ENCODE assay signal across 19 cellular contexts in genomic region chr16:73095142-73095791, GRCh38. TPM values are rescaled to one million over a fixed set of nuclear protein-coding genes. Genes with fewer than 3 reads are reported as not detected.
A peak's percentile ranks its signal among the peaks of the same experiment; 100 is the strongest.
DNase-seq lines count a peak whose midpoint lies in the region; ATAC-seq and TF ChIP-seq lines count a peak whose summit lies in the region.
"Had no signal": no experiment of that assay in that cellular context is flagged by ENCODE, and none has a peak within 500 bp of the region (broad histone marks: within the 10 kb centered on the region; RNA-seq: fewer than 3 reads in every experiment).

No MANE protein-coding gene starts in this region.

- WGBS in psoas muscle, 3 donors = 80 to 87% (median 82%) methylated on average over 6 of the region's 6 CpGs
- WGBS in stomach, 5 donors = 44 to 61% (median 55%) methylated on average over 6 of the region's 6 CpGs

- H3K27ac ChIP-seq in psoas muscle = peak overlapping the region; percentile 36
- H3K27ac ChIP-seq in stomach = no peak overlapping the region
- H3K27ac ChIP-seq: BLaER1, breast epithelium, parathyroid adenoma, upper lobe of right lung had no signal

- H3K4me3 ChIP-seq in psoas muscle (no peak overlapping the region), stomach (no peak overlapping the region)
- H3K4me3 ChIP-seq: BLaER1, breast epithelium, K562, upper lobe of right lung had no signal

- DNase-seq in NCI-H1105 treated with DMSO at 0.1 percent for 48 hours (lab: John Stamatoyannopoulos, UW) (peak; percentile 37), NCI-H1105 (lab: John Stamatoyannopoulos, UW) (no peak), NCI-H69 (lab: John Stamatoyannopoulos, UW) (peak; percentile 67), dermis blood vessel endothelial cell (peak; percentile 26), psoas muscle (no peak), stomach (no peak), GM19240 (ENCODE audit: insufficient read length, low spot score) (no peak), Ammon's horn (ENCODE audit: low spot score) (no peak)
- DNase-seq: activated CD4-positive, alpha-beta memory T cell treated with anti-CD3 and anti-CD28 coated beads for 36 hours; activated effector memory CD4-positive, alpha-beta T cell treated with anti-CD3 and anti-CD28 coated beads, Interleukin-2, amount 50 U/mL, for 16 hours; glutamatergic neuron; naive B cell; RPMI8226; T-helper 9 cell; upper lobe of right lung had no signal

- TF ChIP-seq CTCF in psoas muscle (IDR thresholded peaks at IDR 0.05) (no peak), stomach (IDR thresholded peaks at IDR 0.05) (no peak)

- no peak for TF ChIP-seq POLR2A in stomach (IDR thresholded peaks at IDR 0.05)

- ATAC-seq in psoas muscle = no peak
- ATAC-seq: K562 had no signal

- TF ChIP-seq EP300 in stomach (IDR thresholded peaks at IDR 0.05) = no peak

- H3K36me3 ChIP-seq in psoas muscle (ENCODE audit: insufficient read depth in 1 of 2, low read depth in 1 of 2) (no peaks in the 10 kb centered on the region), stomach (no peaks in the 10 kb centered on the region)
- H3K36me3 ChIP-seq: BLaER1, breast epithelium, upper lobe of right lung had no signal

- H3K9me3 ChIP-seq in psoas muscle (no peaks in the 10 kb centered on the region), stomach (no peaks in the 10 kb centered on the region)
- H3K9me3 ChIP-seq: breast epithelium, upper lobe of right lung had no signal

- H3K27me3 ChIP-seq in psoas muscle (ENCODE audit: insufficient read depth in 3 of 3, low read length in 2 of 3) (no peaks in the 10 kb centered on the region), stomach (no peaks in the 10 kb centered on the region)
- H3K27me3 ChIP-seq: BLaER1, upper lobe of right lung had no signal

- H3K4me1 ChIP-seq in psoas muscle (peaks cover 28% of the 10 kb centered on the region), stomach (peaks cover 0 to 21% (median 0%) of the 10 kb centered on the region in 4 donors)
- H3K4me1 ChIP-seq: breast epithelium, parathyroid adenoma, upper lobe of right lung had no signal

- intact Hi-C loops in psoas muscle (cut with DNase I) (no loop called here), stomach (cut with DNase I; ENCODE audit: low total_unique reads) (no loop called here)

RNA-seq across cellular contexts. Expression of gene ZFHX3, which starts 47.3 kb away (rescaled TPM):
- total RNA-seq in dermis blood vessel endothelial cell = 5.6 and 9.1 TPM in 2 replicates
- total RNA-seq in psoas muscle = 10 to 100 TPM; 10.6 to 36.9 (median 26.2) TPM
- polyA plus RNA-seq in psoas muscle = 10 to 100 TPM in 1 of 3 donors, 1 to 10 TPM in 2; 3.3 to 11.5 (median 5.2) TPM
- 10 to 100 TPM; 11.7 to 27.5 (median 13.6) TPM for total RNA-seq in stomach
- 1 to 10 TPM; 1.1 to 2.1 (median 1.5) TPM for polyA plus RNA-seq in stomach

Comparison
In these comparisons a context has a peak if more than half of its experiments do, and no peak if none do; other contexts are left out.
1. DNase-seq: peak in NCI-H1105 treated with DMSO at 0.1 percent for 48 hours (single experiment), NCI-H69 (single experiment) and dermis blood vessel endothelial cell (single experiment); none in NCI-H1105 (single experiment), psoas muscle (0 of 2), stomach (single experiment), GM19240 (single experiment) and Ammon's horn (single experiment).